8 cellular contexts compared by ENCODE assay signal in genomic region chr1:99969729-99970591, GRCh38. TPM values are rescaled to one million over a fixed set of nuclear protein-coding genes. Genes with fewer than 3 reads are reported as not detected.
DNase-seq lines count a peak whose midpoint lies in the region; ATAC-seq and TF ChIP-seq lines count a peak whose summit lies in the region.

Gene SLC35A3, plus strand, starts transcription at chr1:99969996. Its CDS starts 23,559 bp downstream, at chr1:99993555.

- peaks cover 9% of the 10 kb centered on the region for H3K79me2 ChIP-seq in parathyroid adenoma

- H2AFZ ChIP-seq in parathyroid adenoma, result peak within 1 kb of the TSS; percentile 94

- TF ChIP-seq EP300 in tibial nerve (IDR thresholded peaks at IDR 0.05), result peak in 1 of 2 donors; percentile 59

- H3K27me3 Mint-ChIP-seq in activated naive CD8-positive, alpha-beta T cell, result no peaks in the 10 kb centered on the region

- H3K27ac ChIP-seq in parathyroid adenoma, result peak within 1 kb of the TSS; percentile 85
- H3K27ac ChIP-seq in tibial nerve, result peak within 1 kb of the TSS; percentile 32 to 86 (median 62)

- TF ChIP-seq CTCF in parathyroid adenoma (IDR thresholded peaks at IDR 0.05), result no peak
- TF ChIP-seq CTCF in tibial nerve (IDR thresholded peaks at IDR 0.05), result no peak

- no peak for TF ChIP-seq POLR2A in tibial nerve (IDR thresholded peaks at IDR 0.05)

- peak within 1 kb of the TSS; percentile 43 for H3K9ac ChIP-seq in parathyroid adenoma

- no peaks in the 10 kb centered on the region for H3K36me3 Mint-ChIP-seq in activated naive CD8-positive, alpha-beta T cell

- peaks cover 43% of the 10 kb centered on the region for H3K4me1 Mint-ChIP-seq in activated naive CD8-positive, alpha-beta T cell (ENCODE audit: low read depth)

- H3K4me1 ChIP-seq in HAP-1, result peaks cover 26% of the 10 kb centered on the region
- H3K4me1 ChIP-seq in parathyroid adenoma, result peaks cover 5% of the 10 kb centered on the region
- H3K4me1 ChIP-seq in tibial nerve, result peaks cover 0 to 34% (median 1%) of the 10 kb centered on the region in 4 donors

- peak within 1 kb of the TSS; percentile 98 for H3K4me3 Mint-ChIP-seq in activated naive CD8-positive, alpha-beta T cell

- peak within 1 kb of the TSS; percentile 92 for H3K4me2 ChIP-seq in parathyroid adenoma (ENCODE audit: low read length)

- peak within 1 kb of the TSS; percentile 96 for H3K27ac Mint-ChIP-seq in activated naive CD8-positive, alpha-beta T cell

- H3K4me3 ChIP-seq in HAP-1 (peak within 1 kb of the TSS; percentile 82), MG63 (peak within 1 kb of the TSS; percentile 93), parathyroid adenoma (ENCODE audit: low read depth, low read length) (peak within 1 kb of the TSS; percentile 79), tibial nerve (peak within 1 kb of the TSS; percentile 81 to 97 (median 91))

- WGBS in tibial nerve, 2 donors, result 0 to 1% methylated on average over 37 to 67 of the region's 73 CpGs

- no peaks in the 10 kb centered on the region for H3K9me3 ChIP-seq in HAP-1
- H3K9me3 ChIP-seq in MG63, result no peaks in the 10 kb centered on the region
- no peaks in the 10 kb centered on the region for H3K9me3 ChIP-seq in parathyroid adenoma (ENCODE audit: control insufficient read depth, low read length)
- no peaks in the 10 kb centered on the region for H3K9me3 ChIP-seq in tibial nerve

- ATAC-seq in Right ventricle myocardium superior (ENCODE audit: poor library complexity), result peak; percentile 98

- in situ Hi-C loops in HAP-1 (cut with MboI; ENCODE audit: low sequenced_read_pairs), result no loop called here

- intact Hi-C loops in Right ventricle myocardium superior (cut with DNase I), result no loop called here

- H3K9me3 Mint-ChIP-seq in activated naive CD8-positive, alpha-beta T cell (ENCODE audit: low read depth), result no peaks in the 10 kb centered on the region

- DNase-seq in GM04504 (ENCODE audit: low read depth), result peak; percentile 32
- peak; percentile 67 to 90 for DNase-seq in HAP-1 (ENCODE audit: low spot score in 2 of 2)
- peak; percentile 80 for DNase-seq in MG63
- peak; percentile 29 for DNase-seq in SKM-1 (lab: John Stamatoyannopoulos, UW; ENCODE audit: unreplicated experiment)
- DNase-seq in Right ventricle myocardium superior, result peak; percentile 87
- DNase-seq in tibial nerve (ENCODE audit: low spot score in 2 of 2), result peak; percentile 37 to 48

- H3K36me3 ChIP-seq in HAP-1 (replicated peaks) (peaks cover 6% of the 10 kb centered on the region; the same call in 1 of the 2 replicates), MG63 (no peaks in the 10 kb centered on the region; the same call in none of the 2 replicates), parathyroid adenoma (ENCODE audit: control insufficient read depth, insufficient read depth, low read length) (no peaks in the 10 kb centered on the region), tibial nerve (peaks cover 0 to 2% (median 0%) of the 10 kb centered on the region in 3 donors)

- no peaks in the 10 kb centered on the region for H3K27me3 ChIP-seq in HAP-1 (ENCODE audit: low read depth)
- H3K27me3 ChIP-seq in MG63, result no peaks in the 10 kb centered on the region
- no peaks in the 10 kb centered on the region for H3K27me3 ChIP-seq in parathyroid adenoma (ENCODE audit: control insufficient read depth, insufficient read depth, low read length)
- no peaks in the 10 kb centered on the region for H3K27me3 ChIP-seq in tibial nerve

RNA-seq across cellular contexts. Expression of gene SLC35A3, which starts in this region (rescaled TPM):
- 11.1 and 27.7 TPM in 2 replicates for total RNA-seq in MG63 (2014; rRNA removed; shearing (Covaris generic); ENCODE audit: low replicate concordance)
- total RNA-seq in Right ventricle myocardium superior, result 7.7 TPM
- total RNA-seq in tibial nerve, result 10 to 100 TPM; 15.7 to 23.8 (median 17.9) TPM

Comparison
In these comparisons a context has a peak if more than half of its experiments do, and no peak if none do; other contexts are left out.
1. Peak in every context shown above with its lines: DNase-seq, ATAC-seq, H3K4me3 ChIP-seq and H3K27ac ChIP-seq.
2. DNase-seq: peak in every context shown above with its lines; median percentile 87 in Right ventricle myocardium superior; 80 in MG63; 78 in HAP-1; 42 in tibial nerve; 32 in GM04504; 29 in SKM-1.